Comparison of ENCODE assay signal across 1 cellular context in genomic region chr20:22582960-22583772, GRCh38.
TF ChIP-seq lines count a peak whose summit lies in the region.

No MANE protein-coding gene starts in this region.

TF ChIP-seq in GM12878, 131 proteins besides CTCF, POLR2A, EP300 and RAD21 (continued from another document):
- TF ChIP-seq, protein P1, sequence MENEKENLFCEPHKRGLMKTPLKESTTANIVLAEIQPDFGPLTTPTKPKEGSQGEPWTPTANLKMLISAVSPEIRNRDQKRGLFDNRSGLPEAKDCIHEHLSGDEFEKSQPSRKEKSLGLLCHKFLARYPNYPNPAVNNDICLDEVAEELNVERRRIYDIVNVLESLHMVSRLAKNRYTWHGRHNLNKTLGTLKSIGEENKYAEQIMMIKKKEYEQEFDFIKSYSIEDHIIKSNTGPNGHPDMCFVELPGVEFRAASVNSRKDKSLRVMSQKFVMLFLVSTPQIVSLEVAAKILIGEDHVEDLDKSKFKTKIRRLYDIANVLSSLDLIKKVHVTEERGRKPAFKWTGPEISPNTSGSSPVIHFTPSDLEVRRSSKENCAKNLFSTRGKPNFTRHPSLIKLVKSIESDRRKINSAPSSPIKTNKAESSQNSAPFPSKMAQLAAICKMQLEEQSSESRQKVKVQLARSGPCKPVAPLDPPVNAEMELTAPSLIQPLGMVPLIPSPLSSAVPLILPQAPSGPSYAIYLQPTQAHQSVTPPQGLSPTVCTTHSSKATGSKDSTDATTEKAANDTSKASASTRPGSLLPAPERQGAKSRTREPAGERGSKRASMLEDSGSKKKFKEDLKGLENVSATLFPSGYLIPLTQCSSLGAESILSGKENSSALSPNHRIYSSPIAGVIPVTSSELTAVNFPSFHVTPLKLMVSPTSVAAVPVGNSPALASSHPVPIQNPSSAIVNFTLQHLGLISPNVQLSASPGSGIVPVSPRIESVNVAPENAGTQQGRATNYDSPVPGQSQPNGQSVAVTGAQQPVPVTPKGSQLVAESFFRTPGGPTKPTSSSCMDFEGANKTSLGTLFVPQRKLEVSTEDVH (IDR thresholded peaks at IDR 0.05; ENCODE audit: low read depth, partially characterized antibody), result no peak
- TF ChIP-seq MXI1 (IDR thresholded peaks at IDR 0.05; ENCODE audit: low read depth, low read length) (no peak), EGR1 (IDR thresholded peaks at IDR 0.05; ENCODE audit: borderline replicate concordance in 1 of 2, low read depth in 2 of 2, low read length in 2 of 2) (0 out of 3 replicates have a peak, but pooled peaks of 1 of the 2 experiments have one; percentile 5), SUZ12 (IDR thresholded peaks at IDR 0.05; ENCODE audit: unreplicated experiment) (peak; percentile 74)
